ENCODE assay signal across 1 cellular context in the genomic region with DNA sequence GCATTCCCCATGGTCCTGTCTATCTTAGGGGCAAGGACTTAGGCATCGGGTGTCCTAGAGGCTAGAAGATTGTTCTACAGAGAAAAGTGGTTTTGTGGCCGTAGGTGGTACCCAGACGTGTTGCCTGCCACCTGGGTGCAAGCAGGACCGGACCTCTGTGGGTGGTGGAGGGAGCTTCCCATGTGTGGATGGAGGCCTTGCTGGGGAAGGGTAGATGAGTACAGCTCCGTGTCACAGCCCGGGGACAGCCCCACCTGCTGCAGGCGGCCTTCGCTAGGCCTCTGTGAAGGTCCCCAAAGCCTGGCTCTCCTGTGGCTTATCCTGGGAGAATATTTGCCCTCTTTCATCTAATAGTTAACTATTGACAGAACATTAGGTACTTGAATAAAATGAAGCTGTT.
TF ChIP-seq lines count a peak whose summit lies in the region.

No MANE protein-coding gene starts in this region.

TF ChIP-seq in HepG2, 621 proteins besides CTCF, POLR2A, EP300 and RAD21:
- TF ChIP-seq NFIB (CRISPR knock-in tag; IDR thresholded peaks at IDR 0.05; ENCODE audit: borderline replicate concordance) = no peak
- TF ChIP-seq ZNF205 (CRISPR knock-in tag; IDR thresholded peaks at IDR 0.05) = peak; percentile 83; the same call in 1 of the 2 replicates
- no peak for TF ChIP-seq SOX13 (IDR thresholded peaks at IDR 0.05)
- TF ChIP-seq SOX13 (CRISPR knock-in tag; conservative IDR thresholded peaks at IDR 0.05 in 1 of 2, IDR thresholded peaks at IDR 0.05 in 1 of 2) = 0 out of 4 replicates have a peak, but pooled peaks of 1 of the 2 experiments have one; percentile 15
- TF ChIP-seq, protein P1, sequence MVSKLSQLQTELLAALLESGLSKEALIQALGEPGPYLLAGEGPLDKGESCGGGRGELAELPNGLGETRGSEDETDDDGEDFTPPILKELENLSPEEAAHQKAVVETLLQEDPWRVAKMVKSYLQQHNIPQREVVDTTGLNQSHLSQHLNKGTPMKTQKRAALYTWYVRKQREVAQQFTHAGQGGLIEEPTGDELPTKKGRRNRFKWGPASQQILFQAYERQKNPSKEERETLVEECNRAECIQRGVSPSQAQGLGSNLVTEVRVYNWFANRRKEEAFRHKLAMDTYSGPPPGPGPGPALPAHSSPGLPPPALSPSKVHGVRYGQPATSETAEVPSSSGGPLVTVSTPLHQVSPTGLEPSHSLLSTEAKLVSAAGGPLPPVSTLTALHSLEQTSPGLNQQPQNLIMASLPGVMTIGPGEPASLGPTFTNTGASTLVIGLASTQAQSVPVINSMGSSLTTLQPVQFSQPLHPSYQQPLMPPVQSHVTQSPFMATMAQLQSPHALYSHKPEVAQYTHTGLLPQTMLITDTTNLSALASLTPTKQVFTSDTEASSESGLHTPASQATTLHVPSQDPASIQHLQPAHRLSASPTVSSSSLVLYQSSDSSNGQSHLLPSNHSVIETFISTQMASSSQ (IDR thresholded peaks at IDR 0.05; ENCODE audit: low read depth) = no peak
- TF ChIP-seq, protein P1 (CRISPR knock-in tag; IDR thresholded peaks at IDR 0.05; ENCODE audit: borderline replicate concordance) = peak; percentile 37; the same call in 1 of the 2 replicates
- TF ChIP-seq ZBTB33 (CRISPR knock-in tag; IDR thresholded peaks at IDR 0.05) = peak; percentile 96
- TF ChIP-seq ZSCAN12 (CRISPR knock-in tag; IDR thresholded peaks at IDR 0.05) = no peak
- peak; percentile 66 for TF ChIP-seq ZNF687 (CRISPR knock-in tag; IDR thresholded peaks at IDR 0.05)
- TF ChIP-seq ZMYM4 (CRISPR knock-in tag; IDR thresholded peaks at IDR 0.05) = 0 out of 2 replicates have a peak, but pooled peaks have one; percentile 14
- TF ChIP-seq ZFY (CRISPR knock-in tag; IDR thresholded peaks at IDR 0.05) = 0 out of 2 replicates have a peak, but pooled peaks have one; percentile 38
- peak; percentile 56 for TF ChIP-seq ZFX (CRISPR knock-in tag; IDR thresholded peaks at IDR 0.05; ENCODE audit: low read depth)
- no peak for TF ChIP-seq ATF3 (CRISPR knock-in tag; IDR thresholded peaks at IDR 0.05)
